Comparison of ENCODE assay signal across 13 cellular contexts in genomic region chr10:79183468-79183865, GRCh38.
DNase-seq lines count a peak whose midpoint lies in the region; ATAC-seq and TF ChIP-seq lines count a peak whose summit lies in the region.
"Had no signal": no experiment of that assay in that cellular context is flagged by ENCODE, and none has a peak within 500 bp of the region (broad histone marks: within the 10 kb centered on the region; RNA-seq: fewer than 3 reads in every experiment).

No MANE protein-coding gene starts in this region.

- no peak overlapping the region for H3K4me3 Mint-ChIP-seq in T-helper 17 cell
- H3K4me3 Mint-ChIP-seq: activated naive CD4-positive, alpha-beta T cell treated with anti-CD3 and anti-CD28 coated beads, Interleukin-2, amount 10 ng/mL, durations not matched to agents 7 days and 5 days; CD14-positive monocyte had no signal

- peaks cover 16% of the 10 kb centered on the region for H3K4me1 Mint-ChIP-seq in T-helper 17 cell
- H3K4me1 Mint-ChIP-seq: activated naive CD4-positive, alpha-beta T cell treated with anti-CD3 and anti-CD28 coated beads, Interleukin-2, amount 10 ng/mL, durations not matched to agents 7 days and 5 days had no signal

- no peaks in the 10 kb centered on the region for H3K27me3 Mint-ChIP-seq in T-helper 17 cell
- H3K27me3 Mint-ChIP-seq: progenitor cell of endocrine pancreas had no signal

- intact Hi-C loops in HCT116 (cut with micrococcal nuclease) (no loop called here), spleen (cut with DNase I; ENCODE audit: low total_unique reads) (no loop called here)

- peak overlapping the region; percentile 59 for H3K9ac ChIP-seq in HCT116 (ENCODE audit: low read length)

- H2AFZ ChIP-seq in HCT116 (ENCODE audit: low read depth, low read length, poor library complexity, severe bottlenecking): no peak overlapping the region
- H2AFZ ChIP-seq in hepatocyte: no peak overlapping the region

- H3K4me1 ChIP-seq in HCT116 (ENCODE audit: control insufficient read depth in 1 of 2, insufficient read depth in 2 of 2, low read length in 2 of 2) (peaks cover 72 to 99% of the 10 kb centered on the region in 2 experiments), hepatocyte (ENCODE audit: insufficient read depth) (peaks cover 73% of the 10 kb centered on the region), spleen (peaks cover 42 to 100% (median 89%) of the 10 kb centered on the region in 6 donors)

- no peaks in the 10 kb centered on the region for H3K36me3 Mint-ChIP-seq in T-helper 17 cell (ENCODE audit: low read depth)
- H3K36me3 Mint-ChIP-seq: activated naive CD4-positive, alpha-beta T cell treated with anti-CD3 and anti-CD28 coated beads, Interleukin-2, amount 10 ng/mL, durations not matched to agents 7 days and 5 days had no signal

- TF ChIP-seq CTCF in HCT116 (IDR thresholded peaks at IDR 0.05 in 2 of 3, conservative IDR thresholded peaks at IDR 0.05 in 1 of 3; ENCODE audit: borderline replicate concordance in 1 of 3, insufficient read depth in 1 of 3, low read depth in 2 of 3, low read length in 2 of 3) (no peak), hepatocyte (IDR thresholded peaks at IDR 0.05; ENCODE audit: poor library complexity) (no peak), spleen (IDR thresholded peaks at IDR 0.05 in 8 of 11, conservative IDR thresholded peaks at IDR 0.05 in 3 of 11) (no peak)

- H3K27me3 ChIP-seq in HCT116 (ENCODE audit: insufficient read depth, low read length): no peaks in the 10 kb centered on the region
- H3K27me3 ChIP-seq in hepatocyte: no peaks in the 10 kb centered on the region
- no peaks in the 10 kb centered on the region for H3K27me3 ChIP-seq in spleen (replicated peaks in 1 of 7)

- H4K20me1 ChIP-seq in HCT116 (ENCODE audit: insufficient read depth): no peaks in the 10 kb centered on the region
- peaks cover 65% of the 10 kb centered on the region for H4K20me1 ChIP-seq in hepatocyte (ENCODE audit: insufficient read depth, poor library complexity, severe bottlenecking)

- H3K36me3 ChIP-seq in HCT116 (ENCODE audit: control insufficient read depth in 1 of 2, insufficient read depth in 2 of 2, low read length in 2 of 2) (no peaks in the 10 kb centered on the region), hepatocyte (replicated peaks; ENCODE audit: insufficient read depth, low read depth) (no peaks in the 10 kb centered on the region), spleen (peaks cover 0 to 19% (median 0%) of the 10 kb centered on the region in 6 donors)

- no peak overlapping the region for H3K4me3 ChIP-seq in HCT116 (replicated peaks in 1 of 2; ENCODE audit: low read depth in 1 of 2, low read length in 2 of 2)
- no peak overlapping the region for H3K4me3 ChIP-seq in hepatocyte
- H3K4me3 ChIP-seq in spleen: peak overlapping the region in 1 of 8 donors; percentile 16

- POLR2A ChIA-PET in HCT116 (lab: Charles Lee): interaction anchor here (1.0 kb wide), 1 partner anchor 24 kb away, joined by 3 read pairs; no protein-coding TSS in a partner anchor

- peak overlapping the region; percentile 80 for H3K4me2 ChIP-seq in HCT116 (ENCODE audit: low read length)
- no peak overlapping the region for H3K4me2 ChIP-seq in hepatocyte

- no peaks in the 10 kb centered on the region; the same call in 1 of the 2 replicates for H3K79me2 ChIP-seq in HCT116 (ENCODE audit: insufficient read depth, low read length)
- H3K79me2 ChIP-seq in hepatocyte: peaks cover 55% of the 10 kb centered on the region

- TF ChIP-seq RAD21 in HCT116 (IDR thresholded peaks at IDR 0.05; ENCODE audit: low read depth): no peak

- no peak for TF ChIP-seq POLR2A in HCT116 (IDR thresholded peaks at IDR 0.05; ENCODE audit: borderline replicate concordance, extremely low read depth, insufficient read depth, insufficient read length)
- TF ChIP-seq POLR2A in spleen (IDR thresholded peaks at IDR 0.05): no peak

- 83% methylated on average over 5 of the region's 5 CpGs for WGBS in hepatocyte (ENCODE audit: low lambda C conversion rate, missing lambda C conversion rate)
- WGBS in spleen, 5 donors: 76 to 87% (median 82%) methylated on average over 5 of the region's 5 CpGs

- H3K9me3 ChIP-seq in HCT116 (ENCODE audit: control insufficient read depth in 1 of 2, insufficient read depth in 1 of 2, low read depth in 1 of 2, low read length in 2 of 2) (no peaks in the 10 kb centered on the region), T-helper 17 cell (ENCODE audit: control insufficient read depth, low read length, poor library complexity, severe bottlenecking) (no peaks in the 10 kb centered on the region), hepatocyte (ENCODE audit: low read depth) (no peaks in the 10 kb centered on the region), spleen (no peaks in the 10 kb centered on the region)

- RAD21 ChIA-PET in HCT116 (lab: Charles Lee; ENCODE audit: low non-redundant PET in 1 of 2, low total read pairs in 2 of 2, uncharacterized antibody in 2 of 2, unreplicated experiment in 2 of 2): interaction anchor here in 1 of 2 experiments (0.7 to 0.8 kb wide), 2 partner anchors 26 to 115 kb away, joined by 3 to 4 read pairs; partner anchors contain the start of gene ZMIZ1

- H3K27ac ChIP-seq in HCT116 (ENCODE audit: low read depth, low read length): peak overlapping the region; percentile 43
- H3K27ac ChIP-seq in hepatocyte: peak overlapping the region; percentile 84
- peak overlapping the region; percentile 41 to 95 (median 77) for H3K27ac ChIP-seq in spleen
- H3K27ac ChIP-seq: VCaP had no signal

- peak overlapping the region; percentile 57 for H3K27ac Mint-ChIP-seq in T-helper 17 cell
- H3K27ac Mint-ChIP-seq: activated naive CD4-positive, alpha-beta T cell treated with anti-CD3 and anti-CD28 coated beads, Interleukin-2, amount 10 ng/mL, durations not matched to agents 7 days and 5 days had no signal

- DNase-seq in HCT116 (ENCODE audit: low read depth, low spot score) (no peak), T-helper 17 cell (no peak), hepatocyte (ENCODE audit: low spot score) (no peak), spleen (no peak), NCI-H2029 treated with DMSO at 0.1 percent for 48 hours (lab: John Stamatoyannopoulos, UW) (no peak)
- DNase-seq: activated naive CD4-positive, alpha-beta T cell treated with anti-CD3 and anti-CD28 coated beads, Interleukin-2, amount 10 ng/mL, durations not matched to agents 7 days and 5 days; stimulated activated CD4-positive, alpha-beta T cell treated with anti-CD3 and anti-CD28 coated beads, Interleukin-2, amount 100 ng/mL, for 24 hours had no signal

- BruUV-seq in HCT116 (replicated peaks; lab: Mats Ljungman, UMichigan): no TSS peak

- no peak for ATAC-seq in HCT116
- no peak for ATAC-seq in T-helper 17 cell
- ATAC-seq in GM21737 (IDR thresholded peaks at IDR 0.05; ENCODE audit: unreplicated experiment): no peak
- ATAC-seq in HG03196 (IDR thresholded peaks at IDR 0.05; ENCODE audit: unreplicated experiment): no peak
- ATAC-seq in GM19467 (IDR thresholded peaks at IDR 0.05; ENCODE audit: unreplicated experiment): no peak

- H3K9me2 ChIP-seq in HCT116 (ENCODE audit: insufficient read depth) (no peaks in the 10 kb centered on the region), hepatocyte (replicated peaks; ENCODE audit: insufficient read depth) (no peaks in the 10 kb centered on the region)

- CTCF ChIA-PET in HCT116 (lab: Charles Lee): interaction anchor here (1.4 to 1.9 kb wide), 2 partner anchors 9 to 12 kb away, joined by 5 to 7 read pairs; no protein-coding TSS in a partner anchor

TF ChIP-seq in HCT116, 20 proteins besides CTCF, POLR2A, EP300 and RAD21 (continues in another document):
- TF ChIP-seq ZNF274 (IDR thresholded peaks at IDR 0.05; ENCODE audit: low read depth, low read length) (no peak), FOSL1 (IDR thresholded peaks at IDR 0.05; ENCODE audit: low read depth) (no peak), TCF7L2 (IDR thresholded peaks at IDR 0.05; ENCODE audit: borderline replicate concordance, extremely low read depth, insufficient read depth, insufficient read length) (no peak), EZH2phosphoT487 (IDR thresholded peaks at IDR 0.05; ENCODE audit: borderline replicate concordance) (no peak), REST (IDR thresholded peaks at IDR 0.05; ENCODE audit: low read depth) (no peak), CEBPB (IDR thresholded peaks at IDR 0.05; ENCODE audit: low read depth) (no peak), MAX (IDR thresholded peaks at IDR 0.05) (no peak), CBX3 (IDR thresholded peaks at IDR 0.05; ENCODE audit: low read depth) (no peak), SRF (IDR thresholded peaks at IDR 0.05; ENCODE audit: low read depth) (no peak), ELF1 (IDR thresholded peaks at IDR 0.05; ENCODE audit: borderline replicate concordance, low read depth) (no peak), JUND (IDR thresholded peaks at IDR 0.05) (no peak), YY1 (IDR thresholded peaks at IDR 0.05; ENCODE audit: extremely low read depth, insufficient replicate concordance, low read depth, low read length) (no peak), SIN3A (IDR thresholded peaks at IDR 0.05; ENCODE audit: low read depth) (no peak), SP1 (IDR thresholded peaks at IDR 0.05; ENCODE audit: low read depth) (no peak)
